9 cellular contexts compared by ENCODE assay signal in the genomic region with DNA sequence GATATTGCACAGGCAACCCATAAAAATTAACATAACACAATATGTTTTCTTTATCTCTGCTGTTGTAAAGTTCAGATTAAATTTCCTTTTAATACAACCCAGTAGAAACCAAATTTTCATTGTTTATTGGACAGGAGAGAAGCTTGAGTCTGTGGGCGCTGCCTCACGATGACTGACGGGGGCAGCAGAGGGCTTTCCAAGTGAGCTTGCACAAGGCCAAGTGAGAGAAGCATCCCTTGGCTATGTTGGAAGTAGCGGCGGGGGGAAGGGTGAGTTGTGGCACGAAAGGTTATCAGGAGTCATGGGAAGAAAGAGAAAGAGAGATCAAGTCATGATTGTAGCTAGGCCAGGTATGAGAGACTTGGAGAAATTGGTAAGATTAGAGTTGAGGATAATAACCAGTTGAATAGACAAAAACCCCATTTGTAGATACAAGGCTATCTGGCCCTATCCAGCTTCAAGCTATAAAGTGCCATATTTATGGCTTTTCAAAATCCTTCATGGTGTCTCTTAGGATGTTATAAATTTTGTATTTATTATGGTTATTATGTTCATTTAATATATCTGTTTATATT.
DNase-seq lines count a peak whose midpoint lies in the region; ATAC-seq and TF ChIP-seq lines count a peak whose summit lies in the region.
"Had no signal": no experiment of that assay in that cellular context is flagged by ENCODE, and none has a peak within 500 bp of the region (broad histone marks: within the 10 kb centered on the region; RNA-seq: fewer than 3 reads in every experiment).

No MANE protein-coding gene starts in this region.

- no peaks in the 10 kb centered on the region for H3K9me2 ChIP-seq in SU-DHL-6 (replicated peaks; ENCODE audit: insufficient read depth, low read length)

- peak; percentile 73 for ATAC-seq in GM21360 (IDR thresholded peaks at IDR 0.05; ENCODE audit: unreplicated experiment)
- ATAC-seq in effector memory CD8-positive, alpha-beta T cell (replicated peaks), result no peak
- ATAC-seq in activated CD4-positive, CD25-positive, alpha-beta regulatory T cell treated with anti-CD3 and anti-CD28 coated beads, Interleukin-2, amount 50 U/mL, for 24 hours, result no peak

- DNase-seq in ELF-1 (ENCODE audit: low read depth, low spot score), result peak; percentile 79
- no peak for DNase-seq in fibroblast of villous mesenchyme (ENCODE audit: low read depth)
- no peak for DNase-seq in osteoblast (ENCODE audit: insufficient read length, low spot score, missing footprints)
- DNase-seq in effector memory CD8-positive, alpha-beta T cell, result no peak

- no peak overlapping the region for H3K4me3 Mint-ChIP-seq in effector memory CD8-positive, alpha-beta T cell
- H3K4me3 Mint-ChIP-seq: stimulated activated naive CD8-positive, alpha-beta T cell treated with anti-CD3 and anti-CD28 coated beads, Interleukin-15, Interleukin-2, amounts not matched to agents 100 ng/mL and 50 ng/mL, for 24 hours had no signal

- H3K79me2 ChIP-seq in SU-DHL-6 (ENCODE audit: insufficient read depth, low read length) (no peaks in the 10 kb centered on the region), osteoblast (ENCODE audit: insufficient read depth, low read length) (no peaks in the 10 kb centered on the region)

- H3K4me1 Mint-ChIP-seq in effector memory CD8-positive, alpha-beta T cell (ENCODE audit: low read depth in 2 of 2), result no peaks in the 10 kb centered on the region

- H3K27me3 Mint-ChIP-seq in effector memory CD8-positive, alpha-beta T cell, result no peaks in the 10 kb centered on the region
- H3K27me3 Mint-ChIP-seq: stimulated activated naive CD8-positive, alpha-beta T cell treated with anti-CD3 and anti-CD28 coated beads, Interleukin-15, Interleukin-2, amounts not matched to agents 100 ng/mL and 50 ng/mL, for 24 hours had no signal

- TF ChIP-seq CTCF in SU-DHL-6 (IDR thresholded peaks at IDR 0.05; ENCODE audit: insufficient read depth, low read length, poor library complexity, severe bottlenecking), result peak; percentile 75
- peak; percentile 23 for TF ChIP-seq CTCF in fibroblast of villous mesenchyme (IDR thresholded peaks at IDR 0.05; ENCODE audit: insufficient read depth, low read depth, low read length)
- peak; percentile 59 for TF ChIP-seq CTCF in osteoblast (IDR thresholded peaks at IDR 0.05; ENCODE audit: extremely low read depth, low read depth, low read length)

- H3K36me3 ChIP-seq in SU-DHL-6 (ENCODE audit: low read length) (no peaks in the 10 kb centered on the region), osteoblast (ENCODE audit: insufficient read depth, low read length) (no peaks in the 10 kb centered on the region)

- peaks cover 0 to 8% of the 10 kb centered on the region in 2 donors for H3K9me3 Mint-ChIP-seq in effector memory CD8-positive, alpha-beta T cell

- no peak for TF ChIP-seq EP300 in Ishikawa (IDR thresholded peaks at IDR 0.05; ENCODE audit: borderline replicate concordance)

- peak; percentile 52 for TF ChIP-seq RAD21 in Ishikawa (IDR thresholded peaks at IDR 0.05; ENCODE audit: low read depth)

- no peaks in the 10 kb centered on the region for H3F3A ChIP-seq in SU-DHL-6 (ENCODE audit: insufficient read depth)

- H3K4me3 ChIP-seq in SU-DHL-6 (ENCODE audit: insufficient read depth, low read length, poor library complexity, severe bottlenecking) (no peak overlapping the region), fibroblast of villous mesenchyme (ENCODE audit: low read depth, low read length) (no peak overlapping the region), osteoblast (ENCODE audit: insufficient read depth, low read length) (no peak overlapping the region)

- H3K27ac ChIP-seq in SU-DHL-6 (ENCODE audit: low read depth, low read length) (no peak overlapping the region), osteoblast (ENCODE audit: low read depth, low read length) (no peak overlapping the region)

- no peak overlapping the region for H3K27ac Mint-ChIP-seq in effector memory CD8-positive, alpha-beta T cell
- H3K27ac Mint-ChIP-seq: stimulated activated naive CD8-positive, alpha-beta T cell treated with anti-CD3 and anti-CD28 coated beads, Interleukin-15, Interleukin-2, amounts not matched to agents 100 ng/mL and 50 ng/mL, for 24 hours had no signal

- H3K9me3 ChIP-seq in SU-DHL-6 (ENCODE audit: insufficient read depth, low read length) (no peaks in the 10 kb centered on the region), osteoblast (ENCODE audit: low read depth, low read length) (no peaks in the 10 kb centered on the region)

- H3K27me3 ChIP-seq in SU-DHL-6 (ENCODE audit: low read length) (no peaks in the 10 kb centered on the region), osteoblast (ENCODE audit: insufficient read depth, low read length) (no peaks in the 10 kb centered on the region)

- H3K4me2 ChIP-seq in SU-DHL-6 (ENCODE audit: low read depth, low read length, poor library complexity, severe bottlenecking) (no peak overlapping the region), osteoblast (ENCODE audit: insufficient read depth, low read length) (no peak overlapping the region)

- no peaks in the 10 kb centered on the region for H3K36me3 Mint-ChIP-seq in effector memory CD8-positive, alpha-beta T cell (ENCODE audit: insufficient read depth)

- H2AFZ ChIP-seq in SU-DHL-6 (ENCODE audit: low read depth, low read length, severe bottlenecking), result no peak overlapping the region
- no peak overlapping the region for H2AFZ ChIP-seq in osteoblast (ENCODE audit: low read length)

- H3K9ac ChIP-seq in SU-DHL-6 (ENCODE audit: low read length), result no peak overlapping the region

- H4K20me1 ChIP-seq in SU-DHL-6 (ENCODE audit: low read depth, low read length), result no peaks in the 10 kb centered on the region
- no peaks in the 10 kb centered on the region for H4K20me1 ChIP-seq in osteoblast (ENCODE audit: insufficient read depth, low read length)

- H3K4me1 ChIP-seq in osteoblast (ENCODE audit: insufficient read depth, low read length), result no peaks in the 10 kb centered on the region

TF ChIP-seq in Ishikawa, 13 proteins besides CTCF, POLR2A, EP300 and RAD21:
- TF ChIP-seq USF1 (IDR thresholded peaks at IDR 0.05) (no peak), CEBPB (IDR thresholded peaks at IDR 0.05) (no peak), TEAD4 (IDR thresholded peaks at IDR 0.05) (no peak), CREB1 (IDR thresholded peaks at IDR 0.05; ENCODE audit: low read depth) (no peak), EGR1 (IDR thresholded peaks at IDR 0.05) (no peak), MAX (IDR thresholded peaks at IDR 0.05) (no peak), ZBTB7A (IDR thresholded peaks at IDR 0.05; ENCODE audit: low read depth) (no peak), YY1 (IDR thresholded peaks at IDR 0.05; ENCODE audit: low read depth) (no peak), TAF1 (IDR thresholded peaks at IDR 0.05; ENCODE audit: low read depth) (no peak)

Comparison
In these comparisons a context has a peak if more than half of its experiments do, and no peak if none do; other contexts are left out.
1. CTCF ChIP-seq: peak in every context shown above with its lines; median percentile 75 in SU-DHL-6; 59 in osteoblast; 23 in fibroblast of villous mesenchyme.